Comparison of ENCODE assay signal across 22 cellular contexts in the genomic region with DNA sequence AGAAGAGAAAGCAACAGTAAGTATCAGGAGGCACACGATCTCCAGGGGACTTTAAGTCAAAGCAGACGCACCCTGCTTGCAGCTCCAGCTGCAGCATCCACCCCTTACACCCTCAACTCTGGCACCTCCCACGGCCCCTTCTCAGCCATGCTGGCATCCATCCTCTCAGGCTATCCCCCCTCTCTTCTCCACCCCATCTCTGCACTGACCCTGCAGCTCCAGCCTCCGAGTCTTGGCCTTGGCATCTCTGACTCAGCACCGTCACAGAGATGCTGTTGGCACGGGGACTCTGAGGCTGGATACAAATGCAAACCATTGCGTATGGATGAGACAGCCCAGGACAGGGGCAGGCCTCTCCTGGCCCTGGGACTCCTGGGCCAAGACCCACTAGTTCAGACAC. TPM values are rescaled to one million over a fixed set of nuclear protein-coding genes. Genes with fewer than 3 reads are reported as not detected.
DNase-seq lines count a peak whose midpoint lies in the region; ATAC-seq and TF ChIP-seq lines count a peak whose summit lies in the region.
"Had no signal": no experiment of that assay in that cellular context is flagged by ENCODE, and none has a peak within 500 bp of the region (broad histone marks: within the 10 kb centered on the region; RNA-seq: fewer than 3 reads in every experiment).

No MANE protein-coding gene starts in this region.

- H3K4me1 Mint-ChIP-seq in endothelial cell (ENCODE audit: unreplicated experiment), result peaks cover 4% of the 10 kb centered on the region

- DNase-seq in DND-41 (peak; percentile 55), astrocyte of the hippocampus (ENCODE audit: low read depth, low spot score) (peak; percentile 48), occipital lobe (lab: John Stamatoyannopoulos, UW) (peak; percentile 48), endothelial cell (ENCODE audit: low spot score) (no peak), activated gamma-delta T cell (lab: John Stamatoyannopoulos, UW) (no peak)
- DNase-seq in Jurkat, Clone E6-1 (ENCODE audit: low read depth, low spot score), result peak; percentile 38
- DNase-seq: activated CD4-positive, alpha-beta memory T cell treated with anti-CD3 and anti-CD28 coated beads, Interleukin-2, amount 10 ng/mL, durations not matched to agents 7 days and 5 days; activated T-cell treated with anti-CD3 and anti-CD28 coated beads, Interleukin-2, amount 50 U/mL, for 4 hours; C1 segment of cervical spinal cord; DMS 273 treated with DMSO at 0.1 percent for 48 hours; glutamatergic neuron; left ventricle myocardium inferior; NCI-H2081; pancreas; stimulated activated CD4-positive, alpha-beta T cell treated with anti-CD3 and anti-CD28 coated beads, Interleukin-4, amount 100 ng/mL, for 4 hours had no signal

- H3K4me3 Mint-ChIP-seq in endothelial cell (ENCODE audit: unreplicated experiment), result no peak overlapping the region
- H3K4me3 Mint-ChIP-seq: activated CD4-positive, alpha-beta memory T cell treated with anti-CD3 and anti-CD28 coated beads, Interleukin-2, amount 10 ng/mL, durations not matched to agents 7 days and 5 days; activated T-cell treated with anti-CD3 and anti-CD28 coated beads, Interleukin-2, amount 50 U/mL, for 4 hours had no signal

- ATAC-seq in DND-41 (ENCODE audit: insufficient read depth, low read depth), result peak; percentile 73
- no peak for ATAC-seq in GM19452 (IDR thresholded peaks at IDR 0.05; ENCODE audit: unreplicated experiment)
- ATAC-seq: activated naive CD4-positive, alpha-beta T cell treated with anti-CD3 and anti-CD28 coated beads, Interleukin-2, amount 50 U/mL, for 72 hours; activated T-cell treated with anti-CD3 and anti-CD28 coated beads, Interleukin-2, amount 50 U/mL, for 4 hours; pancreas had no signal

- no peaks in the 10 kb centered on the region for H3K36me3 Mint-ChIP-seq in endothelial cell (ENCODE audit: low read depth, unreplicated experiment)
- H3K36me3 Mint-ChIP-seq: activated naive CD4-positive, alpha-beta T cell treated with anti-CD3 and anti-CD28 coated beads, Interleukin-2, amount 50 U/mL, for 72 hours had no signal

- H3K27me3 Mint-ChIP-seq in endothelial cell (ENCODE audit: unreplicated experiment), result peaks cover 10% of the 10 kb centered on the region
- H3K27me3 Mint-ChIP-seq: activated CD4-positive, alpha-beta memory T cell treated with anti-CD3 and anti-CD28 coated beads, Interleukin-2, amount 10 ng/mL, durations not matched to agents 7 days and 5 days had no signal

- peak overlapping the region in 1 of 2 experiments; percentile 50; a peak in 2 of 4 replicates for H3K4me3 ChIP-seq in DND-41 (ENCODE audit: low read depth in 1 of 2, low read length in 2 of 2)
- H3K4me3 ChIP-seq in Jurkat, Clone E6-1 (ENCODE audit: low read length), result peak overlapping the region; percentile 5; the same call in 1 of the 2 replicates
- H3K4me3 ChIP-seq: left ventricle myocardium inferior, pancreas had no signal

- no peaks in the 10 kb centered on the region for H3K9me3 ChIP-seq in DND-41 (ENCODE audit: insufficient read depth, low read length, severe bottlenecking)
- H3K9me3 ChIP-seq: left ventricle myocardium inferior, pancreas had no signal

- peaks cover 3% of the 10 kb centered on the region for H3K27me3 ChIP-seq in DND-41 (ENCODE audit: insufficient read depth, low read length, poor library complexity)
- H3K27me3 ChIP-seq: pancreas had no signal

- H3K27ac ChIP-seq in DND-41 (ENCODE audit: low read length), result peak overlapping the region; percentile 78
- H3K27ac ChIP-seq: left ventricle myocardium inferior, pancreas, VCaP had no signal

- H3K4me1 ChIP-seq in DND-41 (ENCODE audit: insufficient read depth, low read length), result peaks cover 73% of the 10 kb centered on the region
- H3K4me1 ChIP-seq: left ventricle myocardium inferior, pancreas had no signal

- no peaks in the 10 kb centered on the region for H3K79me2 ChIP-seq in DND-41 (ENCODE audit: insufficient read depth, low read length)

- H3K9ac ChIP-seq in DND-41 (ENCODE audit: low read depth, low read length), result peak overlapping the region; percentile 43

- H3K4me2 ChIP-seq in DND-41 (ENCODE audit: insufficient read depth, low read length), result peak overlapping the region; percentile 69

- H3K36me3 ChIP-seq in DND-41 (ENCODE audit: insufficient read depth, low read length), result no peaks in the 10 kb centered on the region
- H3K36me3 ChIP-seq: left ventricle myocardium inferior, pancreas had no signal

- no peak for TF ChIP-seq CTCF in DND-41 (IDR thresholded peaks at IDR 0.05; ENCODE audit: borderline replicate concordance, extremely low read depth, low read length, poor library complexity, severe bottlenecking)
- TF ChIP-seq CTCF in endothelial cell (IDR thresholded peaks at IDR 0.05; ENCODE audit: unreplicated experiment), result no peak

- H2AFZ ChIP-seq in DND-41 (ENCODE audit: low read depth, low read length), result peak overlapping the region; percentile 57

- 0 out of 2 replicates have a peak, but pooled peaks cover 4% of the 10 kb centered on the region for H4K20me1 ChIP-seq in DND-41 (ENCODE audit: insufficient read depth, low read length)

- H3K9me3 Mint-ChIP-seq in endothelial cell (ENCODE audit: unreplicated experiment), result no peaks in the 10 kb centered on the region
- H3K9me3 Mint-ChIP-seq: activated CD4-positive, alpha-beta memory T cell treated with anti-CD3 and anti-CD28 coated beads, Interleukin-2, amount 10 ng/mL, durations not matched to agents 7 days and 5 days; activated naive CD4-positive, alpha-beta T cell treated with anti-CD3 and anti-CD28 coated beads, Interleukin-2, amount 50 U/mL, for 72 hours; activated T-cell treated with anti-CD3 and anti-CD28 coated beads, Interleukin-2, amount 50 U/mL, for 4 hours had no signal

- H3K27ac Mint-ChIP-seq in endothelial cell (ENCODE audit: unreplicated experiment), result no peak overlapping the region
- H3K27ac Mint-ChIP-seq: activated CD4-positive, alpha-beta memory T cell treated with anti-CD3 and anti-CD28 coated beads, Interleukin-2, amount 10 ng/mL, durations not matched to agents 7 days and 5 days; activated naive CD4-positive, alpha-beta T cell treated with anti-CD3 and anti-CD28 coated beads, Interleukin-2, amount 50 U/mL, for 72 hours had no signal

RNA-seq across cellular contexts. Expression of a gene that starts 18.5 kb away (rescaled TPM):
- 19.7 TPM for polyA plus RNA-seq in Jurkat, Clone E6-1 (2012; ENCODE audit: insufficient read depth, insufficient read length)
- total RNA-seq in occipital lobe, result 40.7 TPM
- total RNA-seq in endothelial cell (ENCODE audit: unreplicated experiment), result 25.4 TPM

RNA-seq across cellular contexts. Expression of a gene that starts 23.4 kb away (rescaled TPM):
- not detected for polyA plus RNA-seq in Jurkat, Clone E6-1 (2012; ENCODE audit: insufficient read depth, insufficient read length)
- total RNA-seq in occipital lobe (not detected), endothelial cell (ENCODE audit: unreplicated experiment) (not detected)
- total RNA-seq: activated CD4-positive, alpha-beta memory T cell treated with anti-CD3 and anti-CD28 coated beads, Interleukin-2, amount 10 ng/mL, durations not matched to agents 7 days and 5 days; activated naive CD4-positive, alpha-beta T cell treated with anti-CD3 and anti-CD28 coated beads, Interleukin-2, amount 50 U/mL, for 72 hours; activated T-cell treated with anti-CD3 and anti-CD28 coated beads, Interleukin-2, amount 50 U/mL, for 4 hours; bronchial epithelial cell; dermis microvascular lymphatic vessel endothelial cell; epithelial cell of proximal tubule; left ventricle myocardium inferior; NCI-H460; pancreas had no signal

RNA-seq across cellular contexts. Expression of a gene that starts 29.8 kb away (rescaled TPM):
- polyA plus RNA-seq in Jurkat, Clone E6-1 (2012; ENCODE audit: insufficient read depth, insufficient read length), result not detected
- not detected for total RNA-seq in occipital lobe
- not detected for total RNA-seq in endothelial cell (ENCODE audit: unreplicated experiment)
- total RNA-seq: activated CD4-positive, alpha-beta memory T cell treated with anti-CD3 and anti-CD28 coated beads, Interleukin-2, amount 10 ng/mL, durations not matched to agents 7 days and 5 days; activated naive CD4-positive, alpha-beta T cell treated with anti-CD3 and anti-CD28 coated beads, Interleukin-2, amount 50 U/mL, for 72 hours; activated T-cell treated with anti-CD3 and anti-CD28 coated beads, Interleukin-2, amount 50 U/mL, for 4 hours; bronchial epithelial cell; dermis microvascular lymphatic vessel endothelial cell; NCI-H460 had no signal

Comparison
In these comparisons a context has a peak if more than half of its experiments do, and no peak if none do; other contexts are left out.
1. DNase-seq: peak in DND-41 (single experiment), Jurkat, Clone E6-1 (single experiment), astrocyte of the hippocampus (single experiment) and occipital lobe (single experiment); none in endothelial cell (single experiment) and activated gamma-delta T cell (single experiment).